14 cellular contexts compared by ENCODE assay signal in genomic region chr4:165383757-165384156, GRCh38. TPM values are rescaled to one million over a fixed set of nuclear protein-coding genes. Genes with fewer than 3 reads are reported as not detected.
DNase-seq lines count a peak whose midpoint lies in the region; ATAC-seq and TF ChIP-seq lines count a peak whose summit lies in the region.
"Had no signal": no experiment of that assay in that cellular context is flagged by ENCODE, and none has a peak within 500 bp of the region (broad histone marks: within the 10 kb centered on the region; RNA-seq: fewer than 3 reads in every experiment).

No MANE protein-coding gene starts in this region.

- H3K9me3 ChIP-seq in endocrine pancreas (ENCODE audit: control insufficient read depth, low read length) (no peaks in the 10 kb centered on the region), body of pancreas (no peaks in the 10 kb centered on the region)
- H3K9me3 ChIP-seq: SK-N-SH had no signal

- no peak overlapping the region for H3K9ac ChIP-seq in endocrine pancreas (ENCODE audit: control insufficient read depth, insufficient read depth, low read length)
- H3K9ac ChIP-seq: SK-N-SH had no signal

- H3K27ac ChIP-seq in body of pancreas = no peak overlapping the region

- ATAC-seq in body of pancreas = no peak
- ATAC-seq: HCT116 had no signal

- TF ChIP-seq CTCF in GM13977 (IDR thresholded peaks at IDR 0.05; ENCODE audit: extremely low read depth, insufficient read depth, missing control alignments) (no peak), body of pancreas (IDR thresholded peaks at IDR 0.05) (no peak)

- intact Hi-C loops in body of pancreas (cut with DNase I) = no loop called here

- DNase-seq in NCI-H1436 (lab: John Stamatoyannopoulos, UW) (peak; percentile 57), NCI-H748 treated with DMSO at 0.1 percent for 48 hours (lab: John Stamatoyannopoulos, UW) (peak; percentile 60), renal cortical epithelial cell (ENCODE audit: low read depth) (peak; percentile 23), ureter (ENCODE audit: low spot score) (no peak), GM13977 (ENCODE audit: low spot score) (no peak), NCI-H774 (lab: John Stamatoyannopoulos, UW) (no peak), body of pancreas (no peak)
- DNase-seq: CD8-positive, alpha-beta memory T cell; IMR-90; NCI-H526 treated with DMSO at 0.1 percent for 48 hours; SK-N-SH; stimulated activated CD4-positive, alpha-beta T cell treated with anti-CD3 and anti-CD28 coated beads, Interleukin-12 subunit alpha, Interleukin-12 subunit beta, amount 100 ng/mL, for 4 hours had no signal

- WGBS in body of pancreas, 2 donors = 72 to 77% methylated on average over 7 of the region's 7 CpGs

- H3K27me3 ChIP-seq in endocrine pancreas (ENCODE audit: control insufficient read depth, insufficient read depth, low read length) (no peaks in the 10 kb centered on the region), body of pancreas (no peaks in the 10 kb centered on the region)

- TF ChIP-seq POLR2A in body of pancreas (IDR thresholded peaks at IDR 0.05) = no peak

- peaks cover 45% of the 10 kb centered on the region for H3K4me1 ChIP-seq in endocrine pancreas (ENCODE audit: control insufficient read depth, insufficient read depth, low read length)
- H3K4me1 ChIP-seq in body of pancreas = peaks cover 14% of the 10 kb centered on the region

- H3K36me3 ChIP-seq in endocrine pancreas (ENCODE audit: control insufficient read depth, insufficient read depth, low read length) (no peaks in the 10 kb centered on the region), body of pancreas (replicated peaks in 1 of 2; ENCODE audit: insufficient read depth in 1 of 2, low read depth in 2 of 2) (no peaks in the 10 kb centered on the region)

- in situ Hi-C loops in GM13977 (cut with MboI; ENCODE audit: low pct_unique_long_range_greater_than_20kb, low sequenced_read_pairs, unreplicated experiment) = no loop called here

- H3K4me3 ChIP-seq in endocrine pancreas (ENCODE audit: control insufficient read depth, insufficient read depth, low read length) = peak overlapping the region; percentile 100
- H3K4me3 ChIP-seq in body of pancreas = no peak overlapping the region

RNA-seq across cellular contexts. Expression of gene CPE, which starts 4.9 kb away (rescaled TPM):
- 6.9 and 32.8 TPM in 2 replicates for total RNA-seq in renal cortical epithelial cell
- total RNA-seq in ureter = 70.4 TPM
- total RNA-seq in body of pancreas = 100 to 1,000 TPM in 1 of 2 donors, 10 to 100 TPM in 1; 71.6 to 108 TPM
- total RNA-seq: CD8-positive, alpha-beta memory T cell had no signal

RNA-seq across cellular contexts. Expression of gene MSMO1, which starts 56.3 kb away (rescaled TPM):
- 72.7 and 446 TPM in 2 replicates for total RNA-seq in renal cortical epithelial cell
- 98.6 TPM for total RNA-seq in ureter
- 10 to 100 TPM; 16.1 to 22.1 TPM for total RNA-seq in body of pancreas

Comparison
In these comparisons a context has a peak if more than half of its experiments do, and no peak if none do; other contexts are left out.
1. DNase-seq: peak in NCI-H1436 (single experiment), NCI-H748 treated with DMSO at 0.1 percent for 48 hours (single experiment) and renal cortical epithelial cell (single experiment); none in ureter (single experiment), GM13977 (single experiment), NCI-H774 (single experiment) and body of pancreas (0 of 4).